Comparison of ENCODE assay signal across 12 cellular contexts in genomic region chr4:40247350-40247749, GRCh38. TPM values are rescaled to one million over a fixed set of nuclear protein-coding genes. Genes with fewer than 3 reads are reported as not detected.
DNase-seq lines count a peak whose midpoint lies in the region; ATAC-seq and TF ChIP-seq lines count a peak whose summit lies in the region.
"Had no signal": no experiment of that assay in that cellular context is flagged by ENCODE, and none has a peak within 500 bp of the region (broad histone marks: within the 10 kb centered on the region; RNA-seq: fewer than 3 reads in every experiment).

No MANE protein-coding gene starts in this region.

- H3K27me3 Mint-ChIP-seq in activated T-cell treated with anti-CD3 and anti-CD28 coated beads, Interleukin-2, amount 50 U/mL, for 24 hours, result no peaks in the 10 kb centered on the region
- H3K27me3 Mint-ChIP-seq in naive B cell, result no peaks in the 10 kb centered on the region

- ATAC-seq in DND-41 (ENCODE audit: insufficient read depth, low read depth), result peak; percentile 85
- ATAC-seq in naive B cell (ENCODE audit: low read depth in 2 of 2), result peak; percentile 86 to 88
- no peak for ATAC-seq in HG02588 (IDR thresholded peaks at IDR 0.05; ENCODE audit: unreplicated experiment)

- H4K20me1 ChIP-seq in DND-41 (ENCODE audit: insufficient read depth, low read length), result peaks cover 41% of the 10 kb centered on the region
- 0 out of 2 replicates have a peak, but pooled peaks cover 4% of the 10 kb centered on the region for H4K20me1 ChIP-seq in OCI-LY7 (ENCODE audit: insufficient read depth, low read length)

- DNase-seq in DND-41 (peak; percentile 71), OCI-LY7 (ENCODE audit: low spot score) (peak; percentile 33), naive B cell (peak; percentile 60), NCI-H1417 treated with DMSO at 0.1 percent for 48 hours (lab: John Stamatoyannopoulos, UW) (no peak), GM20000 (ENCODE audit: low spot score) (no peak), coronary artery (ENCODE audit: low spot score) (no peak)
- peak; percentile 61 for DNase-seq in activated T-cell treated with anti-CD3 and anti-CD28 coated beads, Interleukin-2, amount 50 U/mL, for 24 hours
- DNase-seq: left ventricle myocardium inferior, NCI-H1105, NCI-H774, testis had no signal

- BruUV-seq in OCI-LY7 (replicated peaks; lab: Mats Ljungman, UMichigan), result no TSS peak

- H3K79me2 ChIP-seq in DND-41 (ENCODE audit: insufficient read depth, low read length), result peaks cover 37% of the 10 kb centered on the region
- peaks cover 20% of the 10 kb centered on the region; the same call in 1 of the 2 replicates for H3K79me2 ChIP-seq in OCI-LY7 (ENCODE audit: insufficient read depth, low read depth, low read length)

- H3K27me3 ChIP-seq in DND-41 (ENCODE audit: insufficient read depth, low read length, poor library complexity), result no peaks in the 10 kb centered on the region
- H3K27me3 ChIP-seq: testis had no signal

- H3K4me1 Mint-ChIP-seq in activated T-cell treated with anti-CD3 and anti-CD28 coated beads, Interleukin-2, amount 50 U/mL, for 24 hours (ENCODE audit: low read depth), result peaks cover 87% of the 10 kb centered on the region
- peaks cover 60 to 78% (median 74%) of the 10 kb centered on the region in 3 donors for H3K4me1 Mint-ChIP-seq in naive B cell

- H3K36me3 ChIP-seq in DND-41 (ENCODE audit: insufficient read depth, low read length), result peaks cover 50% of the 10 kb centered on the region
- peaks cover 51% of the 10 kb centered on the region for H3K36me3 ChIP-seq in OCI-LY7 (ENCODE audit: insufficient read depth, low read length)
- H3K36me3 ChIP-seq: left ventricle myocardium inferior had no signal

- H3K27ac ChIP-seq in DND-41 (ENCODE audit: low read length) (peak overlapping the region; percentile 3; the same call in 1 of the 2 replicates), OCI-LY7 (ENCODE audit: low read depth, low read length, poor library complexity, severe bottlenecking) (no peak overlapping the region), coronary artery (no peak overlapping the region)
- H3K27ac ChIP-seq: left ventricle myocardium inferior, testis had no signal

- H3K9me2 ChIP-seq in OCI-LY7 (ENCODE audit: insufficient read depth, low read length), result no peaks in the 10 kb centered on the region

- POLR2A ChIA-PET in OCI-LY7 (lab: Charles Lee), result no interaction called here

- no peaks in the 10 kb centered on the region for H3K9me3 Mint-ChIP-seq in activated T-cell treated with anti-CD3 and anti-CD28 coated beads, Interleukin-2, amount 50 U/mL, for 24 hours
- H3K9me3 Mint-ChIP-seq in naive B cell, result no peaks in the 10 kb centered on the region

- CTCF ChIA-PET in OCI-LY7 (lab: Charles Lee; ENCODE audit: unreplicated experiment), result interaction anchor here (1.0 kb wide), 1 partner anchor 62 kb away, joined by 3 read pairs; no protein-coding TSS in a partner anchor

- no peak overlapping the region for H3K9ac ChIP-seq in DND-41 (ENCODE audit: low read depth, low read length)

- no peaks in the 10 kb centered on the region for H3K9me3 ChIP-seq in DND-41 (ENCODE audit: insufficient read depth, low read length, severe bottlenecking)
- no peaks in the 10 kb centered on the region for H3K9me3 ChIP-seq in OCI-LY7 (ENCODE audit: low read length)
- H3K9me3 ChIP-seq: testis had no signal

- peak overlapping the region; percentile 93 for H3K27ac Mint-ChIP-seq in activated T-cell treated with anti-CD3 and anti-CD28 coated beads, Interleukin-2, amount 50 U/mL, for 24 hours
- H3K27ac Mint-ChIP-seq in naive B cell, result peak overlapping the region; percentile 21 to 94 (median 69)

- intact Hi-C loops in OCI-LY7 (cut with micrococcal nuclease; ENCODE audit: unreplicated experiment), result loop anchor here (5.0 to 10.0 kb wide), 2 partner anchors 57 to 95 kb away; no protein-coding TSS in a partner anchor

- no peak overlapping the region for H3K4me2 ChIP-seq in DND-41 (ENCODE audit: insufficient read depth, low read length)
- no peak overlapping the region for H3K4me2 ChIP-seq in OCI-LY7 (ENCODE audit: low read length)

- no peak overlapping the region for H3K4me3 Mint-ChIP-seq in activated T-cell treated with anti-CD3 and anti-CD28 coated beads, Interleukin-2, amount 50 U/mL, for 24 hours
- peak overlapping the region; percentile 11 to 58 (median 37) for H3K4me3 Mint-ChIP-seq in naive B cell

- H2AFZ ChIP-seq in DND-41 (ENCODE audit: low read depth, low read length) (no peak overlapping the region), OCI-LY7 (ENCODE audit: low read length) (no peak overlapping the region)

- H3K4me1 ChIP-seq in DND-41 (ENCODE audit: insufficient read depth, low read length) (no peaks in the 10 kb centered on the region), OCI-LY7 (ENCODE audit: insufficient read depth, low read length, poor library complexity, severe bottlenecking) (no peaks in the 10 kb centered on the region)
- H3K4me1 ChIP-seq: left ventricle myocardium inferior, testis had no signal

- H3K4me3 ChIP-seq in DND-41 (ENCODE audit: low read depth in 1 of 2, low read length in 2 of 2) (no peak overlapping the region), OCI-LY7 (ENCODE audit: low read depth, low read length, poor library complexity, severe bottlenecking) (no peak overlapping the region), coronary artery (no peak overlapping the region)
- H3K4me3 ChIP-seq: left ventricle myocardium inferior, testis had no signal

- peaks cover 74% of the 10 kb centered on the region for H3K36me3 Mint-ChIP-seq in activated T-cell treated with anti-CD3 and anti-CD28 coated beads, Interleukin-2, amount 50 U/mL, for 24 hours (ENCODE audit: low read depth)
- peaks cover 21 to 33% of the 10 kb centered on the region in 2 donors for H3K36me3 Mint-ChIP-seq in naive B cell

- no peak for TF ChIP-seq CTCF in DND-41 (IDR thresholded peaks at IDR 0.05; ENCODE audit: borderline replicate concordance, extremely low read depth, low read length, poor library complexity, severe bottlenecking)
- no peak for TF ChIP-seq CTCF in OCI-LY7 (conservative IDR thresholded peaks at IDR 0.05; ENCODE audit: low read length)
- TF ChIP-seq CTCF in GM20000 (IDR thresholded peaks at IDR 0.05; ENCODE audit: extremely low read depth, missing control alignments), result no peak
- TF ChIP-seq CTCF in coronary artery (IDR thresholded peaks at IDR 0.05), result no peak

RNA-seq across cellular contexts. Expression of gene RHOH, which starts 50.5 kb away (rescaled TPM):
- 35.5 and 38.2 TPM in 2 replicates for total RNA-seq in OCI-LY7 (2014; rRNA removed; shearing (Covaris generic))
- 83.2 and 87.4 TPM in 2 replicates for total RNA-seq in OCI-LY7 (2022)
- polyA plus RNA-seq in naive B cell (ENCODE audit: low read depth in 6 of 6), result 100 to 1,000 TPM; 411 to 590 (median 456) TPM

Comparison
In these comparisons a context has a peak if more than half of its experiments do, and no peak if none do; other contexts are left out.
1. DNase-seq: peak in DND-41 (single experiment), OCI-LY7 (single experiment), activated T-cell treated with anti-CD3 and anti-CD28 coated beads, Interleukin-2, amount 50 U/mL, for 24 hours (single experiment) and naive B cell (single experiment); none in NCI-H1417 treated with DMSO at 0.1 percent for 48 hours (single experiment), GM20000 (single experiment) and coronary artery (single experiment).